8 cellular contexts compared by ENCODE assay signal in the genomic region with DNA sequence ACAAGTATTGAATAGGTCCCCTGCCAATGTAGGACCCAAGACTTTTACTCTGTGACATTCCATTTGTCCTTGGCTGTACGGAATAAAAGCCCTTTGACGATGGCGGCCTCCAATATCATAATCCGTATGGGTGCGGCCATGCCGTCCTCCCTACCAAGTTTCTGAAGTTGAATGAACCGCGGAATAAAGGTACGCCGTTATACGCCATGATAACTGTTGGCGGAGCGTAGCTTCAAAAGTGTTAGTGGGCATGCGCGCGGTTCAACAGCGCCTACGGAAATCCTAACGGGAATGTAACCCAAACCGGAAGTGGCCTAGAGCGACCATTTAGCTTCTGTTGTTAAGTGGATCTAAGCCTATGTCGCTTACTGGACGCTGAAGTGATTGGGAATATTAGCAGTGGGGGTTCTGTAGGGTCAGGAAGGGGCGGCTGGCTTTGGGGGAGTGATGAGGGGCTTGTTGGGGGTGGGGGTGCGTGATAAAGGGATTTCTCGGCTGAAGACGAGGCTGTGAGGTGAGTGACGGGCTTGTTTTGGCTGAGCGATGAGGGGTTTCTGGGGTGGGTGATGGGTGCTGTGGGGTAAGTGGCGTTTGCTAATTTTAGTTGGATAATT. TPM values are rescaled to one million over a fixed set of nuclear protein-coding genes. Genes with fewer than 3 reads are reported as not detected.
DNase-seq lines count a peak whose midpoint lies in the region; ATAC-seq and TF ChIP-seq lines count a peak whose summit lies in the region.

A gene (plus strand): TSS at position 322 of the 614 bp plus-strand sequence. CDS start 2,047 bp downstream, outside the sequence.

- H3K27me3 ChIP-seq in DND-41 (ENCODE audit: insufficient read depth, low read length, poor library complexity) (peaks cover 5% of the 10 kb centered on the region), GM23338 (ENCODE audit: insufficient read depth) (peaks cover 8% of the 10 kb centered on the region; the same call in 1 of the 2 replicates), Loucy (ENCODE audit: insufficient read depth, low read length, poor library complexity, severe bottlenecking) (no peaks in the 10 kb centered on the region), SJSA1 (replicated peaks) (no peaks in the 10 kb centered on the region), neutrophil (peaks cover 46% of the 10 kb centered on the region), subcutaneous abdominal adipose tissue (ENCODE audit: control insufficient read depth in 5 of 5, insufficient read depth in 4 of 5, low read length in 5 of 5) (peaks cover 0 to 3% (median 0%) of the 10 kb centered on the region in 5 donors)

- H3K4me1 ChIP-seq in DND-41 (ENCODE audit: insufficient read depth, low read length) (peaks cover 32% of the 10 kb centered on the region), GM23338 (ENCODE audit: insufficient read depth) (no peaks in the 10 kb centered on the region), Loucy (ENCODE audit: insufficient read depth, low read length, poor library complexity, severe bottlenecking) (peaks cover 50% of the 10 kb centered on the region), SJSA1 (replicated peaks) (peaks cover 15% of the 10 kb centered on the region), neutrophil (ENCODE audit: control insufficient read depth in 1 of 2, insufficient read depth in 1 of 2, low read depth in 1 of 2, low read length in 1 of 2) (peaks cover 7 to 16% of the 10 kb centered on the region in 2 experiments), subcutaneous abdominal adipose tissue (ENCODE audit: control insufficient read depth in 5 of 5, insufficient read depth in 5 of 5, low read length in 5 of 5) (peaks cover 5 to 18% (median 14%) of the 10 kb centered on the region in 5 donors)

- peak within 1 kb of the TSS; percentile 81 to 92 for H3K4me3 ChIP-seq in DND-41 (ENCODE audit: low read depth in 1 of 2, low read length in 2 of 2)
- peak within 1 kb of the TSS; percentile 79 for H3K4me3 ChIP-seq in GM23338
- H3K4me3 ChIP-seq in Loucy (ENCODE audit: low read length, poor library complexity, severe bottlenecking) = peak within 1 kb of the TSS; percentile 86
- H3K4me3 ChIP-seq in SJSA1 = peak within 1 kb of the TSS; percentile 46
- peak within 1 kb of the TSS; percentile 50 to 55 for H3K4me3 ChIP-seq in neutrophil (ENCODE audit: low read depth in 1 of 2, low read length in 1 of 2)
- H3K4me3 ChIP-seq in subcutaneous abdominal adipose tissue (ENCODE audit: low read depth in 1 of 5, low read length in 5 of 5) = peak within 1 kb of the TSS; percentile 81 to 95 (median 86)

- no peaks in the 10 kb centered on the region; the same call in 2 of the 3 replicates for H3K9me3 Mint-ChIP-seq in GM23338

- H3K4me2 ChIP-seq in DND-41 (ENCODE audit: insufficient read depth, low read length) (peak within 1 kb of the TSS; percentile 99), GM23338 (peak within 1 kb of the TSS; percentile 94), Loucy (ENCODE audit: low read depth, low read length, poor library complexity, severe bottlenecking) (peak within 1 kb of the TSS; percentile 96)

- H3K9ac ChIP-seq in DND-41 (ENCODE audit: low read depth, low read length) (peak within 1 kb of the TSS; percentile 61), Loucy (ENCODE audit: low read depth, low read length, poor library complexity, severe bottlenecking) (peak within 1 kb of the TSS; percentile 75), subcutaneous abdominal adipose tissue (ENCODE audit: low read length in 5 of 5) (peak within 1 kb of the TSS in 4 of 5 donors; percentile 41 to 82 (median 76))

- H3K36me3 Mint-ChIP-seq in GM23338 (ENCODE audit: low read depth) = peaks cover 8% of the 10 kb centered on the region; the same call in 1 of the 3 replicates

- peaks cover 33% of the 10 kb centered on the region for H3K79me2 ChIP-seq in DND-41 (ENCODE audit: insufficient read depth, low read length)
- H3K79me2 ChIP-seq in GM23338 (replicated peaks; ENCODE audit: insufficient read depth) = peaks cover 12% of the 10 kb centered on the region
- H3K79me2 ChIP-seq in Loucy (ENCODE audit: insufficient read depth, low read length) = peaks cover 27% of the 10 kb centered on the region

- H3F3A ChIP-seq in GM23338 (replicated peaks; ENCODE audit: low read depth) (no peaks in the 10 kb centered on the region), Loucy (ENCODE audit: low read depth) (no peaks in the 10 kb centered on the region; the same call in 1 of the 2 replicates)

- ATAC-seq in DND-41 (ENCODE audit: insufficient read depth, low read depth) = peak; percentile 98
- peak; percentile 99 for ATAC-seq in GM23338

- H2AFZ ChIP-seq in DND-41 (ENCODE audit: low read depth, low read length) = peak within 1 kb of the TSS; percentile 94
- H2AFZ ChIP-seq in GM23338 = no peak within 1 kb of the TSS; the same call in 1 of the 2 replicates
- peak within 1 kb of the TSS; percentile 95 for H2AFZ ChIP-seq in Loucy (ENCODE audit: low read length)

- H3K27me3 Mint-ChIP-seq in GM23338 (ENCODE audit: insufficient read depth, low read depth, poor library complexity) = peaks cover 2% of the 10 kb centered on the region

- no peaks in the 10 kb centered on the region; the same call in 1 of the 2 replicates for H4K20me1 ChIP-seq in DND-41 (ENCODE audit: insufficient read depth, low read length)
- no peaks in the 10 kb centered on the region for H4K20me1 ChIP-seq in GM23338 (replicated peaks; ENCODE audit: insufficient read depth)
- H4K20me1 ChIP-seq in Loucy (ENCODE audit: insufficient read depth, low read length, poor library complexity, severe bottlenecking) = no peaks in the 10 kb centered on the region

- TF ChIP-seq CTCF in DND-41 (IDR thresholded peaks at IDR 0.05; ENCODE audit: borderline replicate concordance, extremely low read depth, low read length, poor library complexity, severe bottlenecking) (no peak), GM23338 (conservative IDR thresholded peaks at IDR 0.05; ENCODE audit: low read depth in 2 of 2) (no peak), Loucy (conservative IDR thresholded peaks at IDR 0.05; ENCODE audit: low read length) (no peak), neutrophil (IDR thresholded peaks at IDR 0.05) (no peak)

- H3K27ac ChIP-seq in DND-41 (ENCODE audit: low read length) (peak within 1 kb of the TSS; percentile 83), GM23338 (ENCODE audit: low read depth) (no peak within 1 kb of the TSS), SJSA1 (0 out of 2 replicates have a peak within 1 kb of the TSS, but pooled peaks have one; percentile 12), neutrophil (no peak within 1 kb of the TSS), subcutaneous abdominal adipose tissue (ENCODE audit: low read depth, low read length) (peak within 1 kb of the TSS; percentile 48)

- H3K9me2 ChIP-seq in GM23338 (ENCODE audit: insufficient read depth) (no peaks in the 10 kb centered on the region), Loucy (replicated peaks; ENCODE audit: low read depth, low read length) (no peaks in the 10 kb centered on the region)

- no peaks in the 10 kb centered on the region for H3K9me3 ChIP-seq in DND-41 (ENCODE audit: insufficient read depth, low read length, severe bottlenecking)
- H3K9me3 ChIP-seq in Loucy (ENCODE audit: insufficient read depth, low read depth, low read length) = no peaks in the 10 kb centered on the region
- no peaks in the 10 kb centered on the region for H3K9me3 ChIP-seq in SJSA1 (replicated peaks)
- no peaks in the 10 kb centered on the region for H3K9me3 ChIP-seq in neutrophil
- no peaks in the 10 kb centered on the region for H3K9me3 ChIP-seq in subcutaneous abdominal adipose tissue (ENCODE audit: control insufficient read depth in 5 of 5, low read length in 5 of 5)

- H3K27ac Mint-ChIP-seq in GM23338 = peak within 1 kb of the TSS; percentile 90

- H3K4me1 Mint-ChIP-seq in GM23338 = peaks cover 10% of the 10 kb centered on the region; the same call in 2 of the 3 replicates

- peak; percentile 94 for DNase-seq in DND-41
- DNase-seq in GM23338 (ENCODE audit: low spot score) = peak; percentile 98
- DNase-seq in SJSA1 (ENCODE audit: low read depth in 1 of 2, low spot score in 2 of 2) = peak; percentile 84 to 92
- DNase-seq in activated naive CD4-positive, alpha-beta T cell treated with anti-CD3 and anti-CD28 coated beads, Interleukin-2, amount 50 U/mL, for 16 hours = peak; percentile 86
- DNase-seq in globus pallidus (ENCODE audit: low spot score) = peak; percentile 98

- H3K36me3 ChIP-seq in DND-41 (ENCODE audit: insufficient read depth, low read length) (peaks cover 34% of the 10 kb centered on the region), GM23338 (ENCODE audit: insufficient read depth) (peaks cover 11% of the 10 kb centered on the region; the same call in 1 of the 2 replicates), Loucy (ENCODE audit: insufficient read depth, low read length) (no peaks in the 10 kb centered on the region), SJSA1 (peaks cover 19% of the 10 kb centered on the region), neutrophil (no peaks in the 10 kb centered on the region), subcutaneous abdominal adipose tissue (ENCODE audit: control insufficient read depth in 5 of 5, insufficient read depth in 5 of 5, low read length in 5 of 5) (peaks cover 11 to 21% (median 14%) of the 10 kb centered on the region in 5 donors)

- peak within 1 kb of the TSS; percentile 88 for H3K4me3 Mint-ChIP-seq in GM23338

TF ChIP-seq in GM23338, 12 proteins besides CTCF, POLR2A, EP300 and RAD21 (continues in another document):
- no peak for TF ChIP-seq CREB1 (CRISPR knock-in tag; IDR thresholded peaks at IDR 0.05; ENCODE audit: low read depth)
- TF ChIP-seq, protein P1, sequence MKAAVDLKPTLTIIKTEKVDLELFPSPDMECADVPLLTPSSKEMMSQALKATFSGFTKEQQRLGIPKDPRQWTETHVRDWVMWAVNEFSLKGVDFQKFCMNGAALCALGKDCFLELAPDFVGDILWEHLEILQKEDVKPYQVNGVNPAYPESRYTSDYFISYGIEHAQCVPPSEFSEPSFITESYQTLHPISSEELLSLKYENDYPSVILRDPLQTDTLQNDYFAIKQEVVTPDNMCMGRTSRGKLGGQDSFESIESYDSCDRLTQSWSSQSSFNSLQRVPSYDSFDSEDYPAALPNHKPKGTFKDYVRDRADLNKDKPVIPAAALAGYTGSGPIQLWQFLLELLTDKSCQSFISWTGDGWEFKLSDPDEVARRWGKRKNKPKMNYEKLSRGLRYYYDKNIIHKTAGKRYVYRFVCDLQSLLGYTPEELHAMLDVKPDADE (IDR thresholded peaks at IDR 0.05) = peak; percentile 99
- TF ChIP-seq JUNB (IDR thresholded peaks at IDR 0.05; ENCODE audit: unreplicated experiment) = no peak
- TF ChIP-seq ZNF114 (CRISPR knock-in tag; IDR thresholded peaks at IDR 0.05) = no peak

RNA-seq across cellular contexts. Expression of the gene that starts here (rescaled TPM):
- 6.3 and 7.4 TPM in 2 replicates for total RNA-seq in GM23338 (2014; rRNA removed; shearing (Covaris generic))
- polyA plus RNA-seq in GM23338 (2016; fragmentation: Nextera tagmentation; extraction: Ambion mirVana) = 2.3 and 5.8 TPM in 2 replicates
- 2.6 and 20.7 TPM in 2 replicates for total RNA-seq in SJSA1 (2014; rRNA removed; shearing (Covaris generic))

Comparison
In these comparisons a context has a peak if more than half of its experiments do, and no peak if none do; other contexts are left out.
1. H3K27ac ChIP-seq: peak in DND-41 (single experiment), SJSA1 (single experiment) and subcutaneous abdominal adipose tissue (single experiment); none in GM23338 (single experiment) and neutrophil (single experiment).
2. Peak in every context shown above with its lines, with median percentiles within 50 percentile points of each other: DNase-seq, H3K4me2 ChIP-seq, H3K4me3 ChIP-seq and H3K9ac ChIP-seq.